16 cellular contexts compared by ENCODE assay signal in genomic region chr19:4990306-4990705, GRCh38. TPM values are rescaled to one million over a fixed set of nuclear protein-coding genes. Genes with fewer than 3 reads are reported as not detected.
DNase-seq lines count a peak whose midpoint lies in the region; ATAC-seq and TF ChIP-seq lines count a peak whose summit lies in the region.
"Had no signal": no experiment of that assay in that cellular context is flagged by ENCODE, and none has a peak within 500 bp of the region (broad histone marks: within the 10 kb centered on the region; RNA-seq: fewer than 3 reads in every experiment).

No MANE protein-coding gene starts in this region.

- no peak overlapping the region for H2AFZ ChIP-seq in H9 (ENCODE audit: low read length)
- H2AFZ ChIP-seq in trophoblast cell (ENCODE audit: insufficient read depth, low read length, poor library complexity), result no peak overlapping the region

- no peak overlapping the region for H3K4me3 Mint-ChIP-seq in H9
- H3K4me3 Mint-ChIP-seq: IgD-negative memory B cell had no signal

- H3K9me3 Mint-ChIP-seq in H9, result no peaks in the 10 kb centered on the region

- H3K4me3 ChIP-seq in trophoblast cell (ENCODE audit: low read depth, low read length), result no peak overlapping the region

- TF ChIP-seq CTCF in H9 (conservative IDR thresholded peaks at IDR 0.05), result no peak

- no peak overlapping the region for H4K5ac ChIP-seq in H9 (ENCODE audit: insufficient read length, low read depth, low read length)

- no peak overlapping the region for H3K4me2 ChIP-seq in H9 (ENCODE audit: insufficient read depth, insufficient read length, low read length)
- H3K4me2 ChIP-seq in trophoblast cell (ENCODE audit: low read length), result peak overlapping the region; percentile 24

- H3K79me2 ChIP-seq in H9 (ENCODE audit: insufficient read depth, low read length) (peaks cover 11% of the 10 kb centered on the region; the same call in 1 of the 2 replicates), trophoblast cell (ENCODE audit: control insufficient read depth, insufficient read depth, low read length, poor library complexity) (peaks cover 33% of the 10 kb centered on the region)

- peaks cover 0 to 3% of the 10 kb centered on the region in 2 experiments for H3K36me3 ChIP-seq in trophoblast cell (ENCODE audit: control insufficient read depth in 1 of 2, insufficient read depth in 2 of 2, low read length in 2 of 2)

- no peak overlapping the region for H2BK20ac ChIP-seq in H9 (ENCODE audit: low read depth, low read length, poor library complexity, severe bottlenecking)

- H3K23ac ChIP-seq in H9 (ENCODE audit: insufficient read length, low read depth, low read length) (no peak overlapping the region), trophoblast cell (ENCODE audit: low read length) (no peak overlapping the region)

- H2BK15ac ChIP-seq in H9 (ENCODE audit: low read depth, low read length), result no peak overlapping the region

- H3K9ac ChIP-seq in H9 (ENCODE audit: extremely low read depth, insufficient read length, low read length) (no peak overlapping the region), trophoblast cell (ENCODE audit: low read length) (no peak overlapping the region)

- no peak for ATAC-seq in GM19324 (IDR thresholded peaks at IDR 0.05; ENCODE audit: low FRiP score, unreplicated experiment)

- no peak overlapping the region for H3T11ph ChIP-seq in H9 (ENCODE audit: low read length)

- whole genome bisulfite sequencing in H9 (ENCODE audit: extremely low coverage, insufficient read length, low lambda C conversion rate), result no CpG with 5 or more reads among the region's 7 CpGs
- no CpG with 5 or more reads among the region's 7 CpGs for WGBS in trophoblast cell (ENCODE audit: extremely low coverage, insufficient coverage, insufficient read length)

- peaks cover 0 to 3% (median 0%) of the 10 kb centered on the region in 3 experiments; a peak in 1 of 7 replicates for H3K36me3 Mint-ChIP-seq in H9 (ENCODE audit: insufficient read depth in 1 of 3, low read depth in 3 of 3)

- H2AK5ac ChIP-seq in H9 (ENCODE audit: insufficient read length, low read length), result no peak overlapping the region
- peak overlapping the region; percentile 87 for H2AK5ac ChIP-seq in trophoblast cell (ENCODE audit: low read length)

- H3K4me1 ChIP-seq in H9 (ENCODE audit: insufficient read depth, low read length) (peaks cover 2% of the 10 kb centered on the region; the same call in 1 of the 2 replicates), trophoblast cell (ENCODE audit: control insufficient read depth in 1 of 2, insufficient read depth in 2 of 2, low read length in 2 of 2) (peaks cover 39 to 59% of the 10 kb centered on the region in 2 experiments)

- peaks cover 34 to 47% of the 10 kb centered on the region in 2 experiments for H3K4me1 Mint-ChIP-seq in H9

- H3K9me3 ChIP-seq in H9 (ENCODE audit: control insufficient read depth, low read depth, low read length) (no peaks in the 10 kb centered on the region), trophoblast cell (ENCODE audit: insufficient read depth, low read depth, low read length) (no peaks in the 10 kb centered on the region)

- H3K27me3 ChIP-seq in H9 (ENCODE audit: insufficient read depth, low read length) (no peaks in the 10 kb centered on the region), trophoblast cell (ENCODE audit: insufficient read depth, low read length) (no peaks in the 10 kb centered on the region)

- no peak overlapping the region for H4K8ac ChIP-seq in H9 (replicated peaks; ENCODE audit: insufficient read length, low read depth, low read length)
- peak overlapping the region; percentile 71 for H4K8ac ChIP-seq in trophoblast cell (ENCODE audit: low read depth, low read length)

- DNase-seq in NCI-H2171 treated with DMSO at 0.1 percent for 48 hours (lab: John Stamatoyannopoulos, UW) (peak; percentile 41), NCI-H2171 (lab: John Stamatoyannopoulos, UW) (no peak), H9 (no peak), foreskin melanocyte (peak; percentile 35), trophoblast cell (peak; percentile 92 to 98), NAMALWA (ENCODE audit: low spot score) (no peak), DMS53 (lab: John Stamatoyannopoulos, UW) (no peak)
- DNase-seq: 8988T, HCEC 1CT, Kasumi-1, MM.1S, NCI-H1105 treated with DMSO at 0.1 percent for 48 hours, NCI-H1694 treated with DMSO at 0.1 percent for 48 hours, OCI-M1 had no signal

- no peak overlapping the region for H3K14ac ChIP-seq in H9 (ENCODE audit: insufficient read depth, low read length)
- peak overlapping the region; percentile 47 for H3K14ac ChIP-seq in trophoblast cell (ENCODE audit: low read length)

- H3K79me1 ChIP-seq in H9 (ENCODE audit: insufficient read depth, low read depth, low read length, poor library complexity, severe bottlenecking), result peaks cover 3% of the 10 kb centered on the region
- peaks cover 48% of the 10 kb centered on the region for H3K79me1 ChIP-seq in trophoblast cell (ENCODE audit: low read length)

- no peaks in the 10 kb centered on the region for H3K23me2 ChIP-seq in H9 (ENCODE audit: insufficient read length, low read depth, low read length, poor library complexity, severe bottlenecking)

- H3K27me3 Mint-ChIP-seq in H9 (ENCODE audit: low read depth), result no peaks in the 10 kb centered on the region
- H3K27me3 Mint-ChIP-seq: IgD-negative memory B cell had no signal

- no peak overlapping the region for H4K91ac ChIP-seq in H9 (ENCODE audit: insufficient read length, low read depth, low read length)
- H4K91ac ChIP-seq in trophoblast cell (ENCODE audit: low read depth, low read length), result peak overlapping the region; percentile 88

- H3K27ac ChIP-seq in H9 (ENCODE audit: insufficient read length, low read depth, low read length) (no peak overlapping the region), trophoblast cell (ENCODE audit: low read depth, low read length) (peak overlapping the region; percentile 88)

- H3K4ac ChIP-seq in H9 (ENCODE audit: low read depth, low read length) (no peak overlapping the region), trophoblast cell (ENCODE audit: low read depth, low read length) (peak overlapping the region; percentile 30)

- H3K56ac ChIP-seq in H9 (ENCODE audit: insufficient read length, low read depth, low read length), result no peak overlapping the region

- H3K27ac Mint-ChIP-seq in H9, result peak overlapping the region in 2 of 3 experiments; percentile 42 to 94; a peak in 3 of 7 replicates
- H3K27ac Mint-ChIP-seq: IgD-negative memory B cell had no signal

- H2BK5ac ChIP-seq in H9 (ENCODE audit: insufficient read length, low read length) (no peak overlapping the region), trophoblast cell (ENCODE audit: low read depth, low read length, poor library complexity) (peak overlapping the region; percentile 52)

- no peaks in the 10 kb centered on the region for H4K20me1 ChIP-seq in H9 (ENCODE audit: control insufficient read depth, insufficient read depth, insufficient read length)

- no peak overlapping the region for H4K12ac ChIP-seq in trophoblast cell (ENCODE audit: low read depth, low read length)

- H3K18ac ChIP-seq in H9 (ENCODE audit: insufficient read length, low read depth, low read length), result no peak overlapping the region
- peak overlapping the region; percentile 88 for H3K18ac ChIP-seq in trophoblast cell (ENCODE audit: low read length)

- H2BK12ac ChIP-seq in H9 (ENCODE audit: insufficient read length, low read depth, low read length), result no peak overlapping the region
- peak overlapping the region; percentile 19 for H2BK12ac ChIP-seq in trophoblast cell (ENCODE audit: low read length)

- H2BK120ac ChIP-seq in H9 (ENCODE audit: low read depth, low read length, poor library complexity, severe bottlenecking), result no peak overlapping the region
- peak overlapping the region; percentile 83 for H2BK120ac ChIP-seq in trophoblast cell (ENCODE audit: insufficient read depth, low read length, poor library complexity)

RNA-seq across cellular contexts. Expression of gene KDM4B, which starts 21.4 kb away (rescaled TPM):
- total RNA-seq in H9 (2021), result 41.8 and 43.7 TPM in 2 replicates
- 37.1 and 37.3 TPM in 2 replicates for polyA plus RNA-seq in trophoblast cell (2013)

Comparison
In these comparisons a context has a peak if more than half of its experiments do, and no peak if none do; other contexts are left out.
1. DNase-seq: peak in NCI-H2171 treated with DMSO at 0.1 percent for 48 hours (single experiment), foreskin melanocyte (single experiment) and trophoblast cell (2 of 2); none in NCI-H2171 (single experiment), H9 (single experiment), NAMALWA (single experiment) and DMS53 (single experiment).